In the genomic region with DNA sequence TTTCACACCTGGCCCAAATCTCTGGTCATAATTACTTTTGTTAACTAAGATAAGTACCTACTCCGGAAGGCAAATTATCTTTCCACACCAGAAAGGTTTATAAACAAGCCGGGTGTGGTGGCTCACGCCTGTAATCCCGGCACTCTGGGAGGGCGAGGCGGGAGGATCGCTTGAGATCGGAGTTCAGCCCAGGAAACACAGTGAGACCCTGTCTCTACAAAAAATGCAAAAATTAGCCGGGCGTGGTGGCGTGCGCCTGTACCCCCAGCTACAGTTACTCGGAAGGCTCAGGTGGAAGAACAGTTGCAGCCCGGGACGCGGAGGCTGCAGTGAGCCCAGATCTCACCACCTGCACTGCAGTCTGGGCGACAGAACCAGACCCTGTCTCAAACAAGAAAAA, we compare ENCODE assay signal across 9 cellular contexts. TPM values are rescaled to one million over a fixed set of nuclear protein-coding genes. Genes with fewer than 3 reads are reported as not detected.
DNase-seq lines count a peak whose midpoint lies in the region; ATAC-seq and TF ChIP-seq lines count a peak whose summit lies in the region.
"Had no signal": no experiment of that assay in that cellular context is flagged by ENCODE, and none has a peak within 500 bp of the region (broad histone marks: within the 10 kb centered on the region; RNA-seq: fewer than 3 reads in every experiment).

No MANE protein-coding gene starts in this region.

- H3K4me3 Mint-ChIP-seq in H9 = peak overlapping the region in 1 of 2 experiments; percentile 97; a peak in 4 of 5 replicates
- H3K4me3 Mint-ChIP-seq in activated naive CD8-positive, alpha-beta T cell treated with anti-CD3 and anti-CD28 coated beads, Interleukin-2, amount 50 U/mL, for 24 hours = no peak overlapping the region

- TF ChIP-seq CTCF in AG04449 (IDR thresholded peaks at IDR 0.05; ENCODE audit: insufficient read depth, low read length, missing control alignments) = no peak
- no peak for TF ChIP-seq CTCF in H9 (conservative IDR thresholded peaks at IDR 0.05)

- no peak overlapping the region for H3K4ac ChIP-seq in H9 (ENCODE audit: low read depth, low read length)

- DNase-seq in AG04449 (ENCODE audit: low read depth, low spot score) (no peak), H9 (no peak), kidney glomerular epithelial cell (lab: John Stamatoyannopoulos, UW) (no peak), NOMO-1 treated with DMSO at 0.1 percent for 48 hours (lab: John Stamatoyannopoulos, UW; ENCODE audit: unreplicated experiment) (no peak)
- DNase-seq in activated naive CD8-positive, alpha-beta T cell treated with anti-CD3 and anti-CD28 coated beads, Interleukin-2, amount 50 U/mL, for 24 hours = no peak
- DNase-seq: left lung had no signal

- H3K9me3 ChIP-seq in H9 (ENCODE audit: control insufficient read depth, low read depth, low read length) = no peaks in the 10 kb centered on the region
- H3K9me3 ChIP-seq in mesodermal cell (ENCODE audit: control insufficient read depth, low read length) = no peaks in the 10 kb centered on the region
- H3K9me3 ChIP-seq: left lung had no signal

- no peaks in the 10 kb centered on the region for H3K9me3 Mint-ChIP-seq in H9
- H3K9me3 Mint-ChIP-seq in activated naive CD8-positive, alpha-beta T cell treated with anti-CD3 and anti-CD28 coated beads, Interleukin-2, amount 50 U/mL, for 24 hours = no peaks in the 10 kb centered on the region

- no peak overlapping the region for H3K18ac ChIP-seq in H9 (ENCODE audit: insufficient read length, low read depth, low read length)

- no peak overlapping the region for H4K91ac ChIP-seq in H9 (ENCODE audit: insufficient read length, low read depth, low read length)

- no peak overlapping the region for H2AK5ac ChIP-seq in H9 (ENCODE audit: insufficient read length, low read length)

- no peaks in the 10 kb centered on the region for H3K79me1 ChIP-seq in H9 (ENCODE audit: insufficient read depth, low read depth, low read length, poor library complexity, severe bottlenecking)

- no peak overlapping the region for H3K9ac ChIP-seq in H9 (ENCODE audit: extremely low read depth, insufficient read length, low read length)

- H3K36me3 ChIP-seq in mesodermal cell (ENCODE audit: control insufficient read depth, insufficient read depth, low read length) = peaks cover 18% of the 10 kb centered on the region
- H3K36me3 ChIP-seq: left lung had no signal

- H3K23me2 ChIP-seq in H9 (ENCODE audit: insufficient read length, low read depth, low read length, poor library complexity, severe bottlenecking) = peaks cover 7% of the 10 kb centered on the region

- CTCF ChIA-PET in AG04449 (lab: Yijun Ruan, JAX) = interaction anchor here (0.7 to 4.5 kb wide), 3 partner anchors 16 to 601 kb away, joined by 3 to 27 read pairs (median 3); no protein-coding TSS in a partner anchor

- no peak overlapping the region for H2BK5ac ChIP-seq in H9 (ENCODE audit: insufficient read length, low read length)

- peaks cover 57% of the 10 kb centered on the region for H3K79me2 ChIP-seq in H9 (ENCODE audit: insufficient read depth, low read length)

- H3K56ac ChIP-seq in H9 (ENCODE audit: insufficient read length, low read depth, low read length) = no peak overlapping the region

- no peaks in the 10 kb centered on the region for H4K20me1 ChIP-seq in H9 (ENCODE audit: control insufficient read depth, insufficient read depth, insufficient read length)

- no peak overlapping the region for H3K14ac ChIP-seq in H9 (ENCODE audit: insufficient read depth, low read length)

- peak overlapping the region; percentile 88 for H3K4me2 ChIP-seq in H9 (ENCODE audit: insufficient read depth, insufficient read length, low read length)

- H3K4me1 ChIP-seq in H9 (ENCODE audit: insufficient read depth, low read length) = peaks cover 2% of the 10 kb centered on the region
- H3K4me1 ChIP-seq in mesodermal cell (ENCODE audit: control insufficient read depth, insufficient read depth, low read length, poor library complexity, severe bottlenecking) = peaks cover 40% of the 10 kb centered on the region

- H2BK15ac ChIP-seq in H9 (ENCODE audit: low read depth, low read length) = no peak overlapping the region

- H3K27me3 ChIP-seq in H9 (ENCODE audit: insufficient read depth, low read length) = no peaks in the 10 kb centered on the region
- H3K27me3 ChIP-seq: left lung had no signal

- H4K5ac ChIP-seq in H9 (ENCODE audit: insufficient read length, low read depth, low read length) = no peak overlapping the region

- H2AFZ ChIP-seq in H9 (ENCODE audit: low read length) = no peak overlapping the region

- peak overlapping the region in 2 of 3 experiments; percentile 57 to 85; a peak in 3 of 7 replicates for H3K27ac Mint-ChIP-seq in H9
- H3K27ac Mint-ChIP-seq in activated naive CD8-positive, alpha-beta T cell treated with anti-CD3 and anti-CD28 coated beads, Interleukin-2, amount 50 U/mL, for 24 hours = peak overlapping the region; percentile 67

- H3T11ph ChIP-seq in H9 (ENCODE audit: low read length) = no peak overlapping the region

- H3K23ac ChIP-seq in H9 (ENCODE audit: insufficient read length, low read depth, low read length) = no peak overlapping the region

- H3K4me1 Mint-ChIP-seq in H9 = peaks cover 33 to 41% of the 10 kb centered on the region in 2 experiments
- H3K4me1 Mint-ChIP-seq in activated naive CD8-positive, alpha-beta T cell treated with anti-CD3 and anti-CD28 coated beads, Interleukin-2, amount 50 U/mL, for 24 hours = peaks cover 55% of the 10 kb centered on the region

- POLR2A ChIA-PET in AG04449 (lab: Yijun Ruan, JAX) = no interaction called here

- no peak for ATAC-seq in activated naive CD8-positive, alpha-beta T cell treated with anti-CD3 and anti-CD28 coated beads, Interleukin-2, amount 50 U/mL, for 24 hours
- ATAC-seq in GM21526 (IDR thresholded peaks at IDR 0.05; ENCODE audit: low FRiP score, unreplicated experiment) = no peak
- ATAC-seq in HG02798 (IDR thresholded peaks at IDR 0.05; ENCODE audit: poor library complexity, unreplicated experiment) = no peak
- ATAC-seq: left lung had no signal

- peaks cover 7 to 14% (median 7%) of the 10 kb centered on the region in 3 experiments; a peak in 6 of 7 replicates for H3K36me3 Mint-ChIP-seq in H9 (ENCODE audit: insufficient read depth in 1 of 3, low read depth in 3 of 3)
- peaks cover 26% of the 10 kb centered on the region for H3K36me3 Mint-ChIP-seq in activated naive CD8-positive, alpha-beta T cell treated with anti-CD3 and anti-CD28 coated beads, Interleukin-2, amount 50 U/mL, for 24 hours (ENCODE audit: low read depth)

- H3K4me3 ChIP-seq in AG04449 (ENCODE audit: low read depth, low read length) (peak overlapping the region; percentile 26), mesodermal cell (ENCODE audit: extremely low read depth, insufficient read depth, low read length, poor library complexity, severe bottlenecking) (peak overlapping the region; percentile 68)

- no peak overlapping the region for H2BK12ac ChIP-seq in H9 (ENCODE audit: insufficient read length, low read depth, low read length)

- H4K8ac ChIP-seq in H9 (replicated peaks; ENCODE audit: insufficient read length, low read depth, low read length) = no peak overlapping the region

- no peak overlapping the region for H2BK20ac ChIP-seq in H9 (ENCODE audit: low read depth, low read length, poor library complexity, severe bottlenecking)

- no peak overlapping the region for H3K27ac ChIP-seq in H9 (ENCODE audit: insufficient read length, low read depth, low read length)
- no peak overlapping the region for H3K27ac ChIP-seq in mesodermal cell (ENCODE audit: low read depth, low read length, severe bottlenecking)

- H3K27me3 Mint-ChIP-seq in H9 (ENCODE audit: low read depth) = no peaks in the 10 kb centered on the region
- H3K27me3 Mint-ChIP-seq in activated naive CD8-positive, alpha-beta T cell treated with anti-CD3 and anti-CD28 coated beads, Interleukin-2, amount 50 U/mL, for 24 hours = peaks cover 3% of the 10 kb centered on the region

- WGBS in H9 (ENCODE audit: extremely low coverage, insufficient read length, low lambda C conversion rate) = no CpG with 5 or more reads among the region's 17 CpGs
- WGBS in mesodermal cell (ENCODE audit: insufficient coverage in 2 of 2), 2 experiments = 85 to 90% methylated on average over 15 to 17 of the region's 17 CpGs

- H2BK120ac ChIP-seq in H9 (ENCODE audit: low read depth, low read length, poor library complexity, severe bottlenecking) = no peak overlapping the region

RNA-seq across cellular contexts. Expression of gene PUM2, which starts 2.1 kb away (rescaled TPM):
- total RNA-seq in H9 (2021) = 92.3 and 96.6 TPM in 2 replicates
- polyA plus RNA-seq in mesodermal cell (2013, experiment 1 of 2) = 55.0 TPM
- polyA plus RNA-seq in mesodermal cell (2013, experiment 2 of 2) = 51.8 TPM
